8 cellular contexts compared by ENCODE assay signal in the genomic region with DNA sequence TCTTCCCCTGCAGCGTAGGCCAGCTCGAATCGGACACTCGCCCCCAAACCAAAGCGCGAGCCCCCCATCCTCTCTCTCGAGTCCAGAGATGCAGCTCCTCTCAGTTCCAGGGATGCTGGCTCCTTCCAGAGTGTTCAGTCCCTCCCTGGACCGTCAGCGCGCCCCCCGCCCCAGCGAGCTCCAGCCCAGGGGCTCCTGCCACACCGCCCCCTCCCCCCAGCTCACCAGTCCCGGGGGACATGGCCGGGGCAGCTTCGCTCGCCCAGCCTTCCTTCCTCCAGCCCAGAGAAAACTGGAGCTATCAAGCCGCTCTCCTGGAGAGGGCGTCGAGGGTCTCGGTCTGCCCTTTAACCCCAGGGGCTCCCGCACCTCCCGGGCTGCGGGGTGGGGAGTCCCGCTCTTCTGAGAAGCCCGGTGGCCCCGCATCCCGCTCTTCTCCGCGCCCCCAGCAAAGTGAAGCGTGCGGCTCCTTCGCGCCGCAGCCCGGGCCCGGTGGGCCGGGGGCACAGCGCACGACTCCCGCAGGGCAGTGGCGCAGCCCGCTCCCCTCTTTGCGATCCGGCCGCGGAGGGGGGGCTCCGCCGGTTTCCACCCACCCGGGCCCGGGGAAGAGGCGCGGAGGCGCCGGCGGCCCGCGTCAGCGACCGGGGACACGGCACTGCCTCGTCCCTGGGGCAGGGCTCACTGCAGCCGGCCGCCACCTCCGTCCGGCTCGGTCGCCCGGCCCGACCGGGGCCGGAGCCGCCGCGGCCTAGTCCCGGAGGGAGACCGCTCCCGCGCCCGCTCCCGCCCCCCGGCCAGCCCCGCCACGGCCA. TPM values are rescaled to one million over a fixed set of nuclear protein-coding genes. Genes with fewer than 3 reads are reported as not detected.
A peak's percentile ranks its signal among the peaks of the same experiment; 100 is the strongest.
DNase-seq lines count a peak whose midpoint lies in the region; ATAC-seq and TF ChIP-seq lines count a peak whose summit lies in the region.

No MANE protein-coding gene starts in this region.

- TF ChIP-seq CTCF in endodermal cell (conservative IDR thresholded peaks at IDR 0.05) (peak; percentile 53), mucosa of descending colon (IDR thresholded peaks at IDR 0.05) (no peak), stomach (IDR thresholded peaks at IDR 0.05) (no peak)

- peaks cover 31% of the 10 kb centered on the region for H3K27me3 ChIP-seq in endodermal cell (ENCODE audit: control insufficient read depth, insufficient read depth, low read length, poor library complexity, severe bottlenecking)
- peaks cover 0 to 9% (median 0%) of the 10 kb centered on the region in 3 donors for H3K27me3 ChIP-seq in stomach

- intact Hi-C loops in mucosa of descending colon (cut with DNase I, micrococcal nuclease) (no loop called here), stomach (cut with DNase I; ENCODE audit: low total_unique reads) (loop anchor here (10.0 kb wide), 1 partner anchor 47 kb away; a partner anchor contains a TSS)

- peak; percentile 22 for DNase-seq in HuH-7.5 (ENCODE audit: low spot score)
- DNase-seq in activated CD4-positive, alpha-beta T cell treated with anti-CD3 and anti-CD28 coated beads, Interleukin-2, amount 50 U/mL, for 48 hours = peak; percentile 25 to 30
- DNase-seq in endodermal cell = peak; percentile 86
- peak; percentile 43 to 69 (median 67) for DNase-seq in mucosa of descending colon
- DNase-seq in stomach = no peak
- no peak for DNase-seq in H4 (ENCODE audit: low spot score)

- peak overlapping the region; percentile 87 for H3K4me3 ChIP-seq in endodermal cell (ENCODE audit: low read length)
- H3K4me3 ChIP-seq in mucosa of descending colon = peak overlapping the region; percentile 89
- H3K4me3 ChIP-seq in stomach = peak overlapping the region; percentile 91 to 100 (median 96)

- H3K9me3 ChIP-seq in ES-I3 (ENCODE audit: control insufficient read depth, insufficient read depth, low read length) (no peaks in the 10 kb centered on the region), endodermal cell (ENCODE audit: control insufficient read depth, low read length) (no peaks in the 10 kb centered on the region), mucosa of descending colon (no peaks in the 10 kb centered on the region), stomach (no peaks in the 10 kb centered on the region)

- no peak for TF ChIP-seq EP300 in stomach (IDR thresholded peaks at IDR 0.05)

- WGBS in endodermal cell (ENCODE audit: insufficient coverage in 1 of 2, insufficient read length in 1 of 2), 2 experiments = 0% methylated on average over 7 to 84 of the region's 84 CpGs
- 0 to 1% (median 1%) methylated on average over 15 to 84 of the region's 84 CpGs for WGBS in stomach, 5 donors

- peaks cover 5% of the 10 kb centered on the region for H3K4me1 Mint-ChIP-seq in endodermal cell

- H3K27ac Mint-ChIP-seq in endodermal cell = peak overlapping the region; percentile 83

- H3K36me3 Mint-ChIP-seq in endodermal cell (ENCODE audit: low read depth) = peaks cover 23% of the 10 kb centered on the region

- peak overlapping the region; percentile 91 for H3K4me3 Mint-ChIP-seq in endodermal cell

- no peak for TF ChIP-seq POLR2A in stomach (IDR thresholded peaks at IDR 0.05)

- H3K27me3 Mint-ChIP-seq in endodermal cell (ENCODE audit: insufficient read depth) = peaks cover 25% of the 10 kb centered on the region

- H3K9ac ChIP-seq in ES-I3 (ENCODE audit: low read depth, low read length) (peak overlapping the region; percentile 80), endodermal cell (ENCODE audit: extremely low read depth, low read length, poor library complexity, severe bottlenecking) (peak overlapping the region; percentile 63)

- no peaks in the 10 kb centered on the region for H3K9me3 Mint-ChIP-seq in endodermal cell

- 0 out of 2 replicates have a peak, but pooled peaks cover 5% of the 10 kb centered on the region for H3K36me3 ChIP-seq in ES-I3 (ENCODE audit: insufficient read depth, low read length)
- H3K36me3 ChIP-seq in endodermal cell (ENCODE audit: control insufficient read depth, insufficient read depth, low read length) = peaks cover 39% of the 10 kb centered on the region
- no peaks in the 10 kb centered on the region for H3K36me3 ChIP-seq in mucosa of descending colon (ENCODE audit: low read depth)
- H3K36me3 ChIP-seq in stomach = peaks cover 0 to 18% (median 14%) of the 10 kb centered on the region in 4 donors

- H3K27ac ChIP-seq in endodermal cell (ENCODE audit: low read depth, low read length) (peak overlapping the region; percentile 64), stomach (peak overlapping the region; percentile 79 to 95 (median 93))

- peak; percentile 44 for ATAC-seq in GM21529 (IDR thresholded peaks at IDR 0.05; ENCODE audit: unreplicated experiment)
- peak; percentile 61 for ATAC-seq in mucosa of descending colon

- H3K4me1 ChIP-seq in ES-I3 (ENCODE audit: insufficient read depth, low read length) = no peaks in the 10 kb centered on the region
- H3K4me1 ChIP-seq in endodermal cell (ENCODE audit: control insufficient read depth, insufficient read depth, low read length) = peaks cover 6% of the 10 kb centered on the region
- peaks cover 12% of the 10 kb centered on the region for H3K4me1 ChIP-seq in mucosa of descending colon (ENCODE audit: low read depth)
- H3K4me1 ChIP-seq in stomach = peaks cover 0 to 35% (median 23%) of the 10 kb centered on the region in 4 donors

RNA-seq across cellular contexts. Expression of a gene that starts 0.6 kb away (rescaled TPM):
- total RNA-seq in endodermal cell = 10 to 100 TPM; 48.3 to 51.8 TPM
- 20.0 TPM for polyA plus RNA-seq in endodermal cell (2013, experiment 1 of 2)
- polyA plus RNA-seq in endodermal cell (2013, experiment 2 of 2) = 19.1 TPM
- 100 to 1,000 TPM in 2 of 3 donors, 10 to 100 TPM in 1; 95.6 to 171 (median 100) TPM for total RNA-seq in mucosa of descending colon
- 10 to 100 TPM in 4 of 5 donors, 1 to 10 TPM in 1; 6.8 to 30.8 (median 16.8) TPM for total RNA-seq in stomach
- 1 to 10 TPM; 3.9 to 6.0 (median 4.4) TPM for polyA plus RNA-seq in stomach
- 47.1 and 51.8 TPM in 2 replicates for total RNA-seq in H4 (2014; rRNA removed; shearing (Covaris generic))

RNA-seq across cellular contexts. Expression of a gene that starts 41.9 kb away (rescaled TPM):
- 10 to 100 TPM in 1 of 2 donors, 1 to 10 TPM in 1; 5.0 to 14.9 TPM for total RNA-seq in endodermal cell
- polyA plus RNA-seq in endodermal cell (2013, experiment 1 of 2) = 10.2 TPM
- polyA plus RNA-seq in endodermal cell (2013, experiment 2 of 2) = 8.5 TPM
- total RNA-seq in mucosa of descending colon = 10 to 100 TPM; 11.1 to 23.8 (median 18.9) TPM
- total RNA-seq in stomach = 10 to 100 TPM in 1 of 5 donors, 1 to 10 TPM in 3, not detected in 1; 1.0 to 46.7 (median 9.4) TPM
- 10 to 100 TPM in 2 of 3 donors, 1 to 10 TPM in 1; 8.2 to 11.1 (median 10.5) TPM for polyA plus RNA-seq in stomach
- 24.5 and 29.1 TPM in 2 replicates for total RNA-seq in H4 (2014; rRNA removed; shearing (Covaris generic))

Comparison
In these comparisons a context has a peak if more than half of its experiments do, and no peak if none do; other contexts are left out.
1. DNase-seq: peak in HuH-7.5 (single experiment), activated CD4-positive, alpha-beta T cell treated with anti-CD3 and anti-CD28 coated beads, Interleukin-2, amount 50 U/mL, for 48 hours (2 of 2), endodermal cell (single experiment) and mucosa of descending colon (3 of 3); none in stomach (single experiment) and H4 (single experiment).
2. Peak in every context shown above with its lines, with median percentiles within 50 percentile points of each other: H3K4me3 ChIP-seq.